34 cellular contexts compared by ENCODE assay signal in genomic region chr11:22044126-22044525, GRCh38.
"Had no signal": no experiment of that assay in that cellular context is flagged by ENCODE, and none has a peak within 500 bp of the region (broad histone marks: within the 10 kb centered on the region; RNA-seq: fewer than 3 reads in every experiment).

No MANE protein-coding gene starts in this region.

- DNase-seq: activated B cell treated with CpG ODN at 0.5 μM for 24 hours; activated CD4-positive, alpha-beta T cell treated with anti-CD3 and anti-CD28 coated beads for 1 hour; activated CD4-positive, alpha-beta T cell treated with anti-CD3 and anti-CD28 coated beads, Interleukin-2, amount 10 ng/mL, durations not matched to agents 24 days and 14 days; activated CD4-positive, alpha-beta T cell treated with anti-CD3 and anti-CD28 coated beads, Interleukin-2, amount 50 U/mL, for 4 hours; activated CD8-positive, alpha-beta T cell treated with anti-CD3 and anti-CD28 coated beads for 36 hours; activated effector memory CD4-positive, alpha-beta T cell treated with anti-CD3 and anti-CD28 coated beads, Interleukin-2, amount 50 U/mL, for 16 hours; activated naive CD4-positive, alpha-beta T cell; activated naive CD4-positive, alpha-beta T cell treated with anti-CD3 and anti-CD28 coated beads, Interleukin-2, amount 50 U/mL, for 16 hours; activated naive CD8-positive, alpha-beta T cell treated with anti-CD3 and anti-CD28 coated beads for 36 hours; activated T-cell treated with anti-CD3 and anti-CD28 coated beads, Interleukin-2, amount 50 U/mL, for 1 hour; activated T-cell treated with anti-CD3 and anti-CD28 coated beads, Interleukin-2, amount 50 U/mL, for 72 hours; amniotic stem cell; aorta; brain microvascular endothelial cell; central memory CD4-positive, alpha-beta T cell; Kasumi-1; MG63; NCI-H1048; NCI-H1105 treated with DMSO at 0.1 percent for 48 hours; NCI-H1436; NCI-H1694; NCI-H2029; NCI-H345; NCI-H510A; NCI-H526; NCI-H748 treated with DMSO at 0.1 percent for 48 hours; PC-9; Right ventricle myocardium superior; SW 1271; T-helper 1 cell; T-helper 2 cell; T-helper 9 cell had no signal

- H3K9me3 ChIP-seq: MG63 had no signal

- H2AFZ ChIP-seq: PC-9 had no signal

- H3K4me3 ChIP-seq: MG63, PC-9 had no signal

- H3K27ac ChIP-seq: brain microvascular endothelial cell, PC-9, VCaP had no signal

- ATAC-seq: activated CD8-positive, alpha-beta T cell treated with anti-CD3 and anti-CD28 coated beads for 36 hours; activated T-cell treated with anti-CD3 and anti-CD28 coated beads, Interleukin-2, amount 50 U/mL, for 72 hours; activated T-helper 17 cell treated with anti-CD3 and anti-CD28 coated beads, Interleukin-2, amount 50 U/mL, for 72 hours had no signal

- H3K27me3 ChIP-seq: brain microvascular endothelial cell, MG63 had no signal

- H3K36me3 ChIP-seq: brain microvascular endothelial cell, MG63 had no signal

- H3K4me2 ChIP-seq: PC-9 had no signal
